ENCODE assay signal across 8 cellular contexts in the genomic region with DNA sequence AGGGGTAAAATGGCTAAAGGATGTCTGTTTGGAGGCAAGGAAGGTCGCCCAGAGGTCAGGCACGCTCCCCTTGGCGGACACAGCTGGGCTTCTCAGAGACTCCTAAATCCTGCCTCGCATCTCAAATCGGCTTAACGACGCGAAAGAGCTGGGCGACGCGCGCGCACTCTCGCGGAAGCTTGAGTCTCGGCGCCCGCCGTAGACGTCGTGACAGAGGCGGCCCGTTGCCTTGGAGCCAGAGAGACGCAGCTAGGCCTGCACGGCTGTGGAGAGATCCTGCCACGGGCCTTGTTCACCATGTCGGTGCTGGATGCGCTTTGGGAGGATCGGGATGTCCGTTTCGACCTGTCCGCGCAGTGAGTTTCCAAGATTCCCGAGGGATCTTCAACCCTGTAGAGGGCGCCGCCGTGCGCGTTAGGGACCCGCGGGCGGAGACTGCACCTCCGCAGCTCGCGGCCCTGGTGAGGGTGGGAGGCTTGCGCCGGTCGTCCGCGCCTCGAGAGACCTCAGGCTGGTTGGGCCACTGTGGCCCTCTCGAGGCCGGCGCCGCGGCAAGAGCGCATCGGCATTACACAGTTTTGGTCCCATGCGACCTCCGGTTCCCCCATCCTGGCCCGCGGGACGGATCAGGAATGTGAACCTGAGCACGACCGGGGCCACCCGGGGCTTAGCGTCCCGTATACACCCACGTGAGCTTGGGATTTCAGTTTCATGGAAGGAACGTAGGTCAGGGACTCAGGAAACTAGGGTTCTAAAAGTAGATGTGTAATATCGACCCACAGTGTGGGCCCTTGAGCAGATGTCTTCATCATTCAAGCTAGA.
A peak's percentile ranks its signal among the peaks of the same experiment; 100 is the strongest.
DNase-seq lines count a peak whose midpoint lies in the region; ATAC-seq, FAIRE-seq and TF ChIP-seq lines count a peak whose summit lies in the region.

BBS5 (plus strand) TSS at position 238 of the 822 bp plus-strand sequence; CDS start at position 298, 60 bp downstream.

- H3K36me3 Mint-ChIP-seq in T-helper 2 cell treated with Interferon-gamma antibody and Interleukin-4, amounts not matched to agents 5 μg/mL and 100 μg/mL, for 36 hours (ENCODE audit: low read depth): no peaks in the 10 kb centered on the region

- no peaks in the 10 kb centered on the region for H3K27me3 Mint-ChIP-seq in T-helper 2 cell treated with Interferon-gamma antibody and Interleukin-4, amounts not matched to agents 5 μg/mL and 100 μg/mL, for 36 hours (ENCODE audit: low read depth)

- peak within 1 kb of the TSS; percentile 62 for H3K4me3 ChIP-seq in astrocyte of the cerebellum (ENCODE audit: low read depth, low read length)

- peak within 1 kb of the TSS; percentile 59 for H3K27ac Mint-ChIP-seq in T-helper 2 cell treated with Interferon-gamma antibody and Interleukin-4, amounts not matched to agents 5 μg/mL and 100 μg/mL, for 36 hours

- DNase-seq in GM10266 (ENCODE audit: extremely low spot score): peak; percentile 81
- DNase-seq in NCI-H1436 (lab: John Stamatoyannopoulos, UW): peak; percentile 76
- peak; percentile 72 for DNase-seq in T-helper 2 cell treated with Interferon-gamma antibody and Interleukin-4, amounts not matched to agents 5 μg/mL and 100 μg/mL, for 36 hours (ENCODE audit: low spot score)
- peak; percentile 55 for DNase-seq in astrocyte of the cerebellum (ENCODE audit: low read depth)
- peak; percentile 17 to 92 (median 76) for DNase-seq in hypothalamus (lab: John Stamatoyannopoulos, UW)
- peak; percentile 95 for DNase-seq in retina
- DNase-seq in H54 (ENCODE audit: insufficient read length, low spot score): no peak

- no peak for TF ChIP-seq POLR2A in H54 (IDR thresholded peaks at IDR 0.05; ENCODE audit: low read depth, low read length)

- TF ChIP-seq CTCF in GM10266 (IDR thresholded peaks at IDR 0.05; ENCODE audit: control insufficient read depth, insufficient read depth, low read depth, missing control alignments) (peak; percentile 60), astrocyte of the cerebellum (IDR thresholded peaks at IDR 0.05; ENCODE audit: low read depth, low read length, missing control alignments) (peak; percentile 59)

- H3K9me3 Mint-ChIP-seq in T-helper 2 cell treated with Interferon-gamma antibody and Interleukin-4, amounts not matched to agents 5 μg/mL and 100 μg/mL, for 36 hours: no peaks in the 10 kb centered on the region

- H3K4me3 Mint-ChIP-seq in T-helper 2 cell treated with Interferon-gamma antibody and Interleukin-4, amounts not matched to agents 5 μg/mL and 100 μg/mL, for 36 hours: peak within 1 kb of the TSS; percentile 89

- H3K4me1 Mint-ChIP-seq in T-helper 2 cell treated with Interferon-gamma antibody and Interleukin-4, amounts not matched to agents 5 μg/mL and 100 μg/mL, for 36 hours (ENCODE audit: low read depth): peaks cover 10% of the 10 kb centered on the region

- FAIRE-seq in H54 (lab: Jason Lieb, UNC): no peak

- ATAC-seq in HG02623 (IDR thresholded peaks at IDR 0.05; ENCODE audit: unreplicated experiment): peak; percentile 96

- in situ Hi-C loops in astrocyte of the cerebellum (cut with HindIII; ENCODE audit: low sequenced_read_pairs): no loop called here
